14 cellular contexts compared by ENCODE assay signal in genomic region chr3:40073310-40074007, GRCh38.
DNase-seq lines count a peak whose midpoint lies in the region; ATAC-seq and TF ChIP-seq lines count a peak whose summit lies in the region.
"Had no signal": no experiment of that assay in that cellular context is flagged by ENCODE, and none has a peak within 500 bp of the region (broad histone marks: within the 10 kb centered on the region; RNA-seq: fewer than 3 reads in every experiment).

No MANE protein-coding gene starts in this region.

- no peak for TF ChIP-seq RAD21 in SK-N-SH (IDR thresholded peaks at IDR 0.05; ENCODE audit: low read length)

- no peaks in the 10 kb centered on the region for H3F3A ChIP-seq in SK-N-SH (replicated peaks; ENCODE audit: insufficient read depth)

- H3K27ac ChIP-seq in SK-N-SH (ENCODE audit: low read depth in 2 of 2, low read length in 1 of 2) (no peak overlapping the region), OCI-LY7 (ENCODE audit: low read depth, low read length, poor library complexity, severe bottlenecking) (no peak overlapping the region)
- H3K27ac ChIP-seq: A549, ovary, SK-N-MC, tibial artery had no signal

- no peak overlapping the region for H3K9ac ChIP-seq in SK-N-SH

- TF ChIP-seq EP300 in SK-N-SH (IDR thresholded peaks at IDR 0.05; ENCODE audit: borderline replicate concordance in 1 of 2, low read depth in 1 of 2, low read length in 1 of 2) = no peak

- BruUV-seq in OCI-LY7 (replicated peaks; lab: Mats Ljungman, UMichigan) = no TSS peak

- H3K9me3 ChIP-seq in SK-N-SH = no peaks in the 10 kb centered on the region
- H3K9me3 ChIP-seq in OCI-LY7 (ENCODE audit: low read length) = no peaks in the 10 kb centered on the region
- H3K9me3 ChIP-seq: A549, ovary, tibial artery had no signal

- POLR2A ChIA-PET in SK-N-SH (lab: Yijun Ruan, JAX) (no interaction called here), OCI-LY7 (lab: Charles Lee) (interaction anchor here (0.7 kb wide), 1 partner anchor 71 kb away, joined by 3 read pairs; no protein-coding TSS in a partner anchor)

- TF ChIP-seq CTCF in SK-N-SH (IDR thresholded peaks at IDR 0.05) (peak; percentile 25), OCI-LY7 (conservative IDR thresholded peaks at IDR 0.05; ENCODE audit: low read length) (peak; percentile 27; the same call in 1 of the 2 replicates), fibroblast of pulmonary artery (IDR thresholded peaks at IDR 0.05; ENCODE audit: low read length, missing control alignments) (peak; percentile 5), retinal pigment epithelial cell (conservative IDR thresholded peaks at IDR 0.05; ENCODE audit: low read depth, low read length) (peak; percentile 43)

- intact Hi-C loops in OCI-LY7 (cut with micrococcal nuclease; ENCODE audit: unreplicated experiment) = no loop called here

- CTCF ChIA-PET in SK-N-SH (lab: Yijun Ruan, JAX) = interaction anchor here (1.4 kb wide), 1 partner anchor 27 kb away, joined by 6 read pairs; no protein-coding TSS in a partner anchor
- CTCF ChIA-PET in OCI-LY7 (lab: Charles Lee; ENCODE audit: unreplicated experiment) = no interaction called here

- 75% methylated on average over 11 of the region's 11 CpGs for WGBS in SK-N-SH (ENCODE audit: low lambda C conversion rate)

- H3K9me2 ChIP-seq in SK-N-SH (no peaks in the 10 kb centered on the region), OCI-LY7 (ENCODE audit: insufficient read depth, low read length) (no peaks in the 10 kb centered on the region)

- DNase-seq in SK-N-SH (no peak), OCI-LY7 (ENCODE audit: low spot score) (no peak), fibroblast of pulmonary artery (ENCODE audit: low read depth) (no peak), retinal pigment epithelial cell (ENCODE audit: low read depth) (no peak), NCI-H2107 treated with DMSO at 0.1 percent for 48 hours (lab: John Stamatoyannopoulos, UW; ENCODE audit: unreplicated experiment) (no peak), NCI-H2081 (lab: John Stamatoyannopoulos, UW) (no peak)
- DNase-seq: KBM-7, NCI-H1694, ovary, tibial artery had no signal

- H3K27me3 ChIP-seq in SK-N-SH (ENCODE audit: insufficient read depth) = no peaks in the 10 kb centered on the region
- H3K27me3 ChIP-seq: ovary, tibial artery had no signal

- H3K4me2 ChIP-seq in SK-N-SH (no peak overlapping the region), OCI-LY7 (ENCODE audit: low read length) (no peak overlapping the region)
- H3K4me2 ChIP-seq: A549 had no signal

- H4K20me1 ChIP-seq in SK-N-SH (ENCODE audit: insufficient read depth) (no peaks in the 10 kb centered on the region), OCI-LY7 (ENCODE audit: insufficient read depth, low read length) (no peaks in the 10 kb centered on the region)

- no peaks in the 10 kb centered on the region for H3K36me3 ChIP-seq in SK-N-SH (replicated peaks in 1 of 2; ENCODE audit: control insufficient read depth in 1 of 2, insufficient read depth in 2 of 2, low read length in 1 of 2)
- no peaks in the 10 kb centered on the region for H3K36me3 ChIP-seq in OCI-LY7 (ENCODE audit: insufficient read depth, low read length)
- H3K36me3 ChIP-seq: ovary, tibial artery had no signal

- no peak overlapping the region for H3K4me3 ChIP-seq in SK-N-SH (ENCODE audit: low read depth in 2 of 2, low read length in 1 of 2)
- no peak overlapping the region for H3K4me3 ChIP-seq in OCI-LY7 (ENCODE audit: low read depth, low read length, poor library complexity, severe bottlenecking)
- H3K4me3 ChIP-seq in fibroblast of pulmonary artery (replicated peaks; ENCODE audit: low read depth, low read length) = no peak overlapping the region
- no peak overlapping the region for H3K4me3 ChIP-seq in retinal pigment epithelial cell (ENCODE audit: low read length)
- H3K4me3 ChIP-seq: A549, ovary, SK-N-MC, tibial artery had no signal

- H3K4me1 ChIP-seq in SK-N-SH (ENCODE audit: control insufficient read depth in 1 of 2, insufficient read depth in 2 of 2, low read depth in 1 of 2, low read length in 1 of 2) (0 out of 4 replicates have a peak, but pooled peaks cover 0 to 4% of the 10 kb centered on the region in 2 experiments), OCI-LY7 (ENCODE audit: insufficient read depth, low read length, poor library complexity, severe bottlenecking) (no peaks in the 10 kb centered on the region)
- H3K4me1 ChIP-seq: A549 had no signal

- no peak overlapping the region for H2AFZ ChIP-seq in SK-N-SH (ENCODE audit: low read depth)
- no peak overlapping the region for H2AFZ ChIP-seq in OCI-LY7 (ENCODE audit: low read length)

- no peaks in the 10 kb centered on the region for H3K79me2 ChIP-seq in SK-N-SH (ENCODE audit: insufficient read depth)
- H3K79me2 ChIP-seq in OCI-LY7 (ENCODE audit: insufficient read depth, low read depth, low read length) = no peaks in the 10 kb centered on the region

- ATAC-seq in SK-N-SH treated with all-trans-retinoic acid at 6 μM for 48 hours (no peak), GM19023 (IDR thresholded peaks at IDR 0.05; ENCODE audit: unreplicated experiment) (no peak)
- ATAC-seq: A549 had no signal

TF ChIP-seq in SK-N-SH, 30 proteins besides CTCF, POLR2A, EP300 and RAD21:
- TF ChIP-seq TAF1 (IDR thresholded peaks at IDR 0.05; ENCODE audit: borderline replicate concordance, low read depth, low read length) = no peak
- TF ChIP-seq ELF1 (IDR thresholded peaks at IDR 0.05) = no peak
- TF ChIP-seq SIN3A (IDR thresholded peaks at IDR 0.05; ENCODE audit: borderline replicate concordance, low read depth, low read length) = no peak
- no peak for TF ChIP-seq EZH2phosphoT487 (IDR thresholded peaks at IDR 0.05; ENCODE audit: borderline replicate concordance, low read depth)
- TF ChIP-seq SMC3 (IDR thresholded peaks at IDR 0.05; ENCODE audit: low read depth, low read length) = no peak

TF ChIP-seq in SK-N-SH treated with all-trans-retinoic acid at 6 μM for 48 hours, 23 proteins besides CTCF, POLR2A, EP300 and RAD21:
- TF ChIP-seq BACH2 (CRISPR knock-in tag; IDR thresholded peaks at IDR 0.05; ENCODE audit: borderline replicate concordance) = no peak
- TF ChIP-seq ZFP30 (CRISPR knock-in tag; IDR thresholded peaks at IDR 0.05) = no peak
